Comparison of ENCODE assay signal across 1 cellular context in genomic region chr16:50154369-50154947, GRCh38.
A peak's percentile ranks its signal among the peaks of the same experiment; 100 is the strongest.
TF ChIP-seq lines count a peak whose summit lies in the region.

No MANE protein-coding gene starts in this region.

TF ChIP-seq in HepG2, 621 proteins besides CTCF, POLR2A, EP300 and RAD21 (continued from another document and continues in another):
- TF ChIP-seq, protein P1, sequence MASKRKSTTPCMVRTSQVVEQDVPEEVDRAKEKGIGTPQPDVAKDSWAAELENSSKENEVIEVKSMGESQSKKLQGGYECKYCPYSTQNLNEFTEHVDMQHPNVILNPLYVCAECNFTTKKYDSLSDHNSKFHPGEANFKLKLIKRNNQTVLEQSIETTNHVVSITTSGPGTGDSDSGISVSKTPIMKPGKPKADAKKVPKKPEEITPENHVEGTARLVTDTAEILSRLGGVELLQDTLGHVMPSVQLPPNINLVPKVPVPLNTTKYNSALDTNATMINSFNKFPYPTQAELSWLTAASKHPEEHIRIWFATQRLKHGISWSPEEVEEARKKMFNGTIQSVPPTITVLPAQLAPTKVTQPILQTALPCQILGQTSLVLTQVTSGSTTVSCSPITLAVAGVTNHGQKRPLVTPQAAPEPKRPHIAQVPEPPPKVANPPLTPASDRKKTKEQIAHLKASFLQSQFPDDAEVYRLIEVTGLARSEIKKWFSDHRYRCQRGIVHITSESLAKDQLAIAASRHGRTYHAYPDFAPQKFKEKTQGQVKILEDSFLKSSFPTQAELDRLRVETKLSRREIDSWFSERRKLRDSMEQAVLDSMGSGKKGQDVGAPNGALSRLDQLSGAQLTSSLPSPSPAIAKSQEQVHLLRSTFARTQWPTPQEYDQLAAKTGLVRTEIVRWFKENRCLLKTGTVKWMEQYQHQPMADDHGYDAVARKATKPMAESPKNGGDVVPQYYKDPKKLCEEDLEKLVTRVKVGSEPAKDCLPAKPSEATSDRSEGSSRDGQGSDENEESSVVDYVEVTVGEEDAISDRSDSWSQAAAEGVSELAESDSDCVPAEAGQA (IDR thresholded peaks at IDR 0.05; ENCODE audit: low read depth) = no peak
- TF ChIP-seq, protein P1 (CRISPR knock-in tag; IDR thresholded peaks at IDR 0.05; ENCODE audit: borderline replicate concordance) = no peak
- TF ChIP-seq DNMT1 (CRISPR knock-in tag; IDR thresholded peaks at IDR 0.05) (0 out of 2 replicates have a peak, but pooled peaks have one; percentile 0), CREM (IDR thresholded peaks at IDR 0.05) (no peak), CREM (CRISPR knock-in tag; IDR thresholded peaks at IDR 0.05) (no peak), ZNF556 (CRISPR knock-in tag; IDR thresholded peaks at IDR 0.05; ENCODE audit: borderline replicate concordance) (0 out of 2 replicates have a peak, but pooled peaks have one; percentile 22), KDM5A (IDR thresholded peaks at IDR 0.05; ENCODE audit: borderline replicate concordance, low read length) (0 out of 2 replicates have a peak, but pooled peaks have one; percentile 12), MAFG (CRISPR knock-in tag; IDR thresholded peaks at IDR 0.05) (no peak), AGO1 (IDR thresholded peaks at IDR 0.05; ENCODE audit: low read depth, low read length, poor library complexity, severe bottlenecking) (no peak), POLR2G (IDR thresholded peaks at IDR 0.05; ENCODE audit: low read depth, low read length) (no peak; the same call in 1 of the 2 replicates), ZBTB7B (CRISPR knock-in tag; IDR thresholded peaks at IDR 0.05) (no peak), ZKSCAN1 (IDR thresholded peaks at IDR 0.05; ENCODE audit: low read length) (no peak), ZFP82 (CRISPR knock-in tag; IDR thresholded peaks at IDR 0.05; ENCODE audit: borderline replicate concordance) (no peak), POGZ (CRISPR knock-in tag; IDR thresholded peaks at IDR 0.05) (no peak), TFDP2 (CRISPR knock-in tag; IDR thresholded peaks at IDR 0.05) (peak; percentile 27; the same call in 1 of the 2 replicates), ZBTB42 (CRISPR knock-in tag; IDR thresholded peaks at IDR 0.05) (0 out of 2 replicates have a peak, but pooled peaks have one; percentile 23), SIX4 (CRISPR knock-in tag; IDR thresholded peaks at IDR 0.05) (no peak), TOPORS (CRISPR knock-in tag; IDR thresholded peaks at IDR 0.05) (no peak), MAFK (conservative IDR thresholded peaks at IDR 0.05 in 1 of 2, IDR thresholded peaks at IDR 0.05 in 1 of 2; ENCODE audit: low read length in 2 of 2) (no peak), ZNF747 (CRISPR knock-in tag; IDR thresholded peaks at IDR 0.05; ENCODE audit: borderline replicate concordance) (no peak), BRCA1 (CRISPR knock-in tag; IDR thresholded peaks at IDR 0.05) (no peak), KLF13 (CRISPR knock-in tag; IDR thresholded peaks at IDR 0.05) (0 out of 2 replicates have a peak, but pooled peaks have one; percentile 18), ZFX (CRISPR knock-in tag; IDR thresholded peaks at IDR 0.05; ENCODE audit: low read depth) (peak; percentile 23; the same call in 1 of the 2 replicates), ZNF496 (CRISPR knock-in tag; IDR thresholded peaks at IDR 0.05; ENCODE audit: insufficient replicate concordance) (no peak), KLF15 (CRISPR knock-in tag; IDR thresholded peaks at IDR 0.05; ENCODE audit: borderline replicate concordance) (no peak), GTF3A (CRISPR knock-in tag; conservative IDR thresholded peaks at IDR 0.05) (0 out of 2 replicates have a peak, but pooled peaks have one; percentile 64), SMAD1 (CRISPR knock-in tag; IDR thresholded peaks at IDR 0.05; ENCODE audit: borderline replicate concordance, low read depth) (no peak), JARID2 (CRISPR knock-in tag; IDR thresholded peaks at IDR 0.05; ENCODE audit: insufficient replicate concordance) (no peak), ERF (CRISPR knock-in tag; IDR thresholded peaks at IDR 0.05) (no peak), ZIK1 (CRISPR knock-in tag; IDR thresholded peaks at IDR 0.05; ENCODE audit: borderline replicate concordance, low read depth) (no peak), SALL2 (CRISPR knock-in tag; IDR thresholded peaks at IDR 0.05) (no peak), ZNF570 (CRISPR knock-in tag; IDR thresholded peaks at IDR 0.05; ENCODE audit: borderline replicate concordance) (0 out of 2 replicates have a peak, but pooled peaks have one; percentile 64), ZBTB7A (CRISPR knock-in tag; IDR thresholded peaks at IDR 0.05) (no peak), MTF1 (CRISPR knock-in tag; IDR thresholded peaks at IDR 0.05) (no peak)
- TF ChIP-seq, protein P2, sequence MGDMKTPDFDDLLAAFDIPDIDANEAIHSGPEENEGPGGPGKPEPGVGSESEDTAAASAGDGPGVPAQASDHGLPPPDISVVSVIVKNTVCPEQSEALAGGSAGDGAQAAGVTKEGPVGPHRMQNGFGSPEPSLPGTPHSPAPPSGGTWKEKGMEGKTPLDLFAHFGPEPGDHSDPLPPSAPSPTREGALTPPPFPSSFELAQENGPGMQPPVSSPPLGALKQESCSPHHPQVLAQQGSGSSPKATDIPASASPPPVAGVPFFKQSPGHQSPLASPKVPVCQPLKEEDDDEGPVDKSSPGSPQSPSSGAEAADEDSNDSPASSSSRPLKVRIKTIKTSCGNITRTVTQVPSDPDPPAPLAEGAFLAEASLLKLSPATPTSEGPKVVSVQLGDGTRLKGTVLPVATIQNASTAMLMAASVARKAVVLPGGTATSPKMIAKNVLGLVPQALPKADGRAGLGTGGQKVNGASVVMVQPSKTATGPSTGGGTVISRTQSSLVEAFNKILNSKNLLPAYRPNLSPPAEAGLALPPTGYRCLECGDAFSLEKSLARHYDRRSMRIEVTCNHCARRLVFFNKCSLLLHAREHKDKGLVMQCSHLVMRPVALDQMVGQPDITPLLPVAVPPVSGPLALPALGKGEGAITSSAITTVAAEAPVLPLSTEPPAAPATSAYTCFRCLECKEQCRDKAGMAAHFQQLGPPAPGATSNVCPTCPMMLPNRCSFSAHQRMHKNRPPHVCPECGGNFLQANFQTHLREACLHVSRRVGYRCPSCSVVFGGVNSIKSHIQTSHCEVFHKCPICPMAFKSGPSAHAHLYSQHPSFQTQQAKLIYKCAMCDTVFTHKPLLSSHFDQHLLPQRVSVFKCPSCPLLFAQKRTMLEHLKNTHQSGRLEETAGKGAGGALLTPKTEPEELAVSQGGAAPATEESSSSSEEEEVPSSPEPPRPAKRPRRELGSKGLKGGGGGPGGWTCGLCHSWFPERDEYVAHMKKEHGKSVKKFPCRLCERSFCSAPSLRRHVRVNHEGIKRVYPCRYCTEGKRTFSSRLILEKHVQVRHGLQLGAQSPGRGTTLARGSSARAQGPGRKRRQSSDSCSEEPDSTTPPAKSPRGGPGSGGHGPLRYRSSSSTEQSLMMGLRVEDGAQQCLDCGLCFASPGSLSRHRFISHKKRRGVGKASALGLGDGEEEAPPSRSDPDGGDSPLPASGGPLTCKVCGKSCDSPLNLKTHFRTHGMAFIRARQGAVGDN (CRISPR knock-in tag; IDR thresholded peaks at IDR 0.05) = peak; percentile 68
- TF ChIP-seq, protein P3, sequence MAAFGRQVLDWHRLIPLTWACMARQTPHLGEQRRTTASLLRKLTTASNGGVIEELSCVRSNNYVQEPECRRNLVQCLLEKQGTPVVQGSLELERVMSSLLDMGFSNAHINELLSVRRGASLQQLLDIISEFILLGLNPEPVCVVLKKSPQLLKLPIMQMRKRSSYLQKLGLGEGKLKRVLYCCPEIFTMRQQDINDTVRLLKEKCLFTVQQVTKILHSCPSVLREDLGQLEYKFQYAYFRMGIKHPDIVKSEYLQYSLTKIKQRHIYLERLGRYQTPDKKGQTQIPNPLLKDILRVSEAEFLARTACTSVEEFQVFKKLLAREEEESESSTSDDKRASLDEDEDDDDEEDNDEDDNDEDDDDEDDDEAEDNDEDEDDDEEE (CRISPR knock-in tag; IDR thresholded peaks at IDR 0.05) = no peak
- TF ChIP-seq, protein P4, sequence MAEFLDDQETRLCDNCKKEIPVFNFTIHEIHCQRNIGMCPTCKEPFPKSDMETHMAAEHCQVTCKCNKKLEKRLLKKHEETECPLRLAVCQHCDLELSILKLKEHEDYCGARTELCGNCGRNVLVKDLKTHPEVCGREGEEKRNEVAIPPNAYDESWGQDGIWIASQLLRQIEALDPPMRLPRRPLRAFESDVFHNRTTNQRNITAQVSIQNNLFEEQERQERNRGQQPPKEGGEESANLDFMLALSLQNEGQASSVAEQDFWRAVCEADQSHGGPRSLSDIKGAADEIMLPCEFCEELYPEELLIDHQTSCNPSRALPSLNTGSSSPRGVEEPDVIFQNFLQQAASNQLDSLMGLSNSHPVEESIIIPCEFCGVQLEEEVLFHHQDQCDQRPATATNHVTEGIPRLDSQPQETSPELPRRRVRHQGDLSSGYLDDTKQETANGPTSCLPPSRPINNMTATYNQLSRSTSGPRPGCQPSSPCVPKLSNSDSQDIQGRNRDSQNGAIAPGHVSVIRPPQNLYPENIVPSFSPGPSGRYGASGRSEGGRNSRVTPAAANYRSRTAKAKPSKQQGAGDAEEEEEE (CRISPR knock-in tag; IDR thresholded peaks at IDR 0.05; ENCODE audit: borderline replicate concordance) = peak; percentile 28; the same call in 1 of the 2 replicates
- TF ChIP-seq, protein P5, sequence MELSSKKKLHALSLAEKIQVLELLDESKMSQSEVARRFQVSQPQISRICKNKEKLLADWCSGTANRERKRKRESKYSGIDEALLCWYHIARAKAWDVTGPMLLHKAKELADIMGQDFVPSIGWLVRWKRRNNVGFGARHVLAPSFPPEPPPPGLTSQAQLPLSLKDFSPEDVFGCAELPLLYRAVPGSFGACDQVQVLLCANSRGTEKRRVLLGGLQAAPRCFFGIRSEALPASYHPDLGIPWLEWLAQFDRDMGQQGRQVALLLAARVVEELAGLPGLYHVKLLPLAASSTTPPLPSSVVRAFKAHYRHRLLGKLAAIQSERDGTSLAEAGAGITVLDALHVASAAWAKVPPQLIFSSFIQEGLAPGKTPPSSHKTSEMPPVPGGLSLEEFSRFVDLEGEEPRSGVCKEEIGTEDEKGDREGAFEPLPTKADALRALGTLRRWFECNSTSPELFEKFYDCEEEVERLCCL (CRISPR knock-in tag; IDR thresholded peaks at IDR 0.05; ENCODE audit: borderline replicate concordance) = no peak
- TF ChIP-seq, protein P6, sequence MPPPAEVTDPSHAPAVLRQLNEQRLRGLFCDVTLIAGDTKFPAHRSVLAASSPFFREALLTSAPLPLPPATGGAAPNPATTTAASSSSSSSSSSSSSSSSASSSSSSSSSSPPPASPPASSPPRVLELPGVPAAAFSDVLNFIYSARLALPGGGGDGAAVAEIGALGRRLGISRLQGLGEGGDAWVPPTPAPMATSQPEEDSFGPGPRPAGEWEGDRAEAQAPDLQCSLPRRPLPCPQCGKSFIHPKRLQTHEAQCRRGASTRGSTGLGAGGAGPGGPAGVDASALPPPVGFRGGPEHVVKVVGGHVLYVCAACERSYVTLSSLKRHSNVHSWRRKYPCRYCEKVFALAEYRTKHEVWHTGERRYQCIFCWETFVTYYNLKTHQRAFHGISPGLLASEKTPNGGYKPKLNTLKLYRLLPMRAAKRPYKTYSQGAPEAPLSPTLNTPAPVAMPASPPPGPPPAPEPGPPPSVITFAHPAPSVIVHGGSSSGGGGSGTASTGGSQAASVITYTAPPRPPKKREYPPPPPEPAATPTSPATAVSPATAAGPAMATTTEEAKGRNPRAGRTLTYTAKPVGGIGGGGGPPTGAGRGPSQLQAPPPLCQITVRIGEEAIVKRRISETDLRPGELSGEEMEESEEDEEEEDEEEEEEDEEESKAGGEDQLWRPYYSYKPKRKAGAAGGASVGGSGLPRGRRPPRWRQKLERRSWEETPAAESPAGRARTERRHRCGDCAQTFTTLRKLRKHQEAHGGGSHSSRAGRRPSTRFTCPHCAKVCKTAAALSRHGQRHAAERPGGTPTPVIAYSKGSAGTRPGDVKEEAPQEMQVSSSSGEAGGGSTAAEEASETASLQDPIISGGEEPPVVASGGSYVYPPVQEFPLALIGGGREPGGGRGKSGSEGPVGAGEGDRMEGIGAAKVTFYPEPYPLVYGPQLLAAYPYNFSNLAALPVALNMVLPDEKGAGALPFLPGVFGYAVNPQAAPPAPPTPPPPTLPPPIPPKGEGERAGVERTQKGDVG (CRISPR knock-in tag; IDR thresholded peaks at IDR 0.05; ENCODE audit: borderline replicate concordance) = no peak
- TF ChIP-seq, protein P7, sequence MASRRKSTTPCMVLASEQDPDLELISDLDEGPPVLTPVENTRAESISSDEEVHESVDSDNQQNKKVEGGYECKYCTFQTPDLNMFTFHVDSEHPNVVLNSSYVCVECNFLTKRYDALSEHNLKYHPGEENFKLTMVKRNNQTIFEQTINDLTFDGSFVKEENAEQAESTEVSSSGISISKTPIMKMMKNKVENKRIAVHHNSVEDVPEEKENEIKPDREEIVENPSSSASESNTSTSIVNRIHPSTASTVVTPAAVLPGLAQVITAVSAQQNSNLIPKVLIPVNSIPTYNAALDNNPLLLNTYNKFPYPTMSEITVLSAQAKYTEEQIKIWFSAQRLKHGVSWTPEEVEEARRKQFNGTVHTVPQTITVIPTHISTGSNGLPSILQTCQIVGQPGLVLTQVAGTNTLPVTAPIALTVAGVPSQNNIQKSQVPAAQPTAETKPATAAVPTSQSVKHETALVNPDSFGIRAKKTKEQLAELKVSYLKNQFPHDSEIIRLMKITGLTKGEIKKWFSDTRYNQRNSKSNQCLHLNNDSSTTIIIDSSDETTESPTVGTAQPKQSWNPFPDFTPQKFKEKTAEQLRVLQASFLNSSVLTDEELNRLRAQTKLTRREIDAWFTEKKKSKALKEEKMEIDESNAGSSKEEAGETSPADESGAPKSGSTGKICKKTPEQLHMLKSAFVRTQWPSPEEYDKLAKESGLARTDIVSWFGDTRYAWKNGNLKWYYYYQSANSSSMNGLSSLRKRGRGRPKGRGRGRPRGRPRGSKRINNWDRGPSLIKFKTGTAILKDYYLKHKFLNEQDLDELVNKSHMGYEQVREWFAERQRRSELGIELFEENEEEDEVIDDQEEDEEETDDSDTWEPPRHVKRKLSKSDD (CRISPR knock-in tag; IDR thresholded peaks at IDR 0.05; ENCODE audit: low read depth) = no peak
